In genomic region chr14:24355009-24355408, GRCh38 we compare ENCODE assay signal across 30 cellular contexts. TPM values are rescaled to one million over a fixed set of nuclear protein-coding genes. Genes with fewer than 3 reads are reported as not detected.
"Had no signal": no experiment of that assay in that cellular context is flagged by ENCODE, and none has a peak within 500 bp of the region (broad histone marks: within the 10 kb centered on the region; RNA-seq: fewer than 3 reads in every experiment).

No MANE protein-coding gene starts in this region.

- DNase-seq: colonic mucosa; effector CD8-positive, alpha-beta T cell; endodermal cell; foreskin keratinocyte; glutamatergic neuron; heart right ventricle; hippocampal formation; left cardiac atrium; left ventricle myocardium superior; mucosa of descending colon; naive B cell; stimulated activated CD4-positive, alpha-beta T cell treated with anti-CD3 and anti-CD28 coated beads, Interleukin-12 subunit alpha, Interleukin-12 subunit beta, amount 100 ng/mL, for 4 hours; stimulated activated CD4-positive, alpha-beta T cell treated with anti-CD3 and anti-CD28 coated beads, Interleukin-1b, Interleukin-23, amount 100 ng/mL, for 48 hours; stimulated activated CD4-positive, alpha-beta T cell treated with anti-CD3 and anti-CD28 coated beads, Interleukin-4, amount 100 ng/mL, for 1 hour; stimulated activated CD8-positive, alpha-beta memory T cell treated with anti-CD3 and anti-CD28 coated beads, Interleukin-4, amount 100 ng/mL, for 48 hours; stimulated activated naive CD4-positive, alpha-beta T cell; stimulated activated naive CD8-positive, alpha-beta T cell treated with anti-CD3 and anti-CD28 coated beads, Interleukin-15, amount 100 ng/mL, for 72 hours; thyroid gland; trophoblast cell had no signal

- ATAC-seq: gastroesophageal sphincter; heart right ventricle; left cardiac atrium; left ventricle myocardium superior; mucosa of descending colon; natural killer cell treated with Interleukin-12 subunit alpha and Interleukin-12 subunit beta and Interleukin-15 and Interleukin-18, amount 100 ng/mL, for 72 hours; sciatic nerve; stimulated activated naive CD8-positive, alpha-beta T cell treated with anti-CD3 and anti-CD28 coated beads, Interleukin-15, amount 100 ng/mL, for 72 hours had no signal

- H3K9me3 ChIP-seq: colonic mucosa, esophagus muscularis mucosa, gastroesophageal sphincter, heart right ventricle, mucosa of descending colon, neutrophil, prostate gland, right atrium auricular region, thyroid gland had no signal

- H2AFZ ChIP-seq: parathyroid adenoma had no signal

- H3K36me3 ChIP-seq: colonic mucosa, esophagus muscularis mucosa, gastroesophageal sphincter, heart right ventricle, neutrophil, prostate gland, right atrium auricular region, thyroid gland had no signal

- H3K9ac ChIP-seq: parathyroid adenoma had no signal

- H3K4me1 ChIP-seq: colonic mucosa, foreskin keratinocyte, parathyroid adenoma, prostate gland, right atrium auricular region had no signal

- H3K79me2 ChIP-seq: parathyroid adenoma had no signal

- H3K4me2 ChIP-seq: smooth muscle cell had no signal

- H3K27me3 ChIP-seq: colonic mucosa, esophagus muscularis mucosa, right atrium auricular region, thyroid gland had no signal

- H3K4me3 ChIP-seq: colonic mucosa, esophagus muscularis mucosa, gastroesophageal sphincter, heart right ventricle, lung, mucosa of descending colon, prostate gland, right atrium auricular region, smooth muscle cell, thyroid gland had no signal

- H3K27ac ChIP-seq: colonic mucosa, foreskin keratinocyte, neutrophil, parathyroid adenoma, prostate gland, right atrium auricular region, thyroid gland had no signal

RNA-seq across cellular contexts. Expression of gene NFATC4, which starts 13.0 kb away (rescaled TPM):
- total RNA-seq: natural killer cell treated with Interleukin-12 subunit alpha and Interleukin-12 subunit beta and Interleukin-15 and Interleukin-18, amount 100 ng/mL, for 72 hours had no signal

RNA-seq across cellular contexts. Expression of gene RIPK3, which starts 15.2 kb away (rescaled TPM):
- total RNA-seq: endodermal cell, neural crest cell had no signal
- polyA plus RNA-seq: smooth muscle cell had no signal

RNA-seq across cellular contexts. Expression of gene ADCY4, which starts 20.1 kb away (rescaled TPM):
- total RNA-seq: endodermal cell had no signal
- polyA plus RNA-seq: smooth muscle cell had no signal
